ENCODE assay signal across 14 cellular contexts in the genomic region with DNA sequence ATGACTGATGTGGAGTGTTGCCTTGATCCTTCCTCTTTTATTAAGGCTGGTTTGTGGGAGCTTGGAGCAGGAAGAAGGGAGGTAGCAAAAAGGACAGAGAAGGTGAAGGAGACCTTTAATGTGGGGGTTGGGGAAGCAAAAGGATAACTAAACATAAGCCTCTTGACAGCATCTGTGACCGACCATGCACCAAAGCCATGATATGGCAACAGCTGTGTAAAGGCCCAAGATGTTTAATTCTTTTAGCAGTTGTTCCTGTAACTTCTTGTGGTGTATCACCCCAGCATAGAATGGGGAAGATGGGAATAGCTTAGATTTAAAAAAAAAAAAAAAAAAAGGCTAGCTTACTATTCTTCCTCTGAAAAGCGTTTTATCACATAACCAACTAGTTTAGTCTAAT.
DNase-seq lines count a peak whose midpoint lies in the region; ATAC-seq and TF ChIP-seq lines count a peak whose summit lies in the region.
"Had no signal": no experiment of that assay in that cellular context is flagged by ENCODE, and none has a peak within 500 bp of the region (broad histone marks: within the 10 kb centered on the region; RNA-seq: fewer than 3 reads in every experiment).

No MANE protein-coding gene starts in this region.

- no peaks in the 10 kb centered on the region for H3K9me3 ChIP-seq in heart right ventricle
- no peaks in the 10 kb centered on the region for H3K9me3 ChIP-seq in neutrophil
- no peaks in the 10 kb centered on the region for H3K9me3 ChIP-seq in uterus
- H3K9me3 ChIP-seq in PC-9 (ENCODE audit: insufficient read depth, low read depth): no peaks in the 10 kb centered on the region
- H3K9me3 ChIP-seq in right lobe of liver: no peaks in the 10 kb centered on the region
- no peaks in the 10 kb centered on the region for H3K9me3 ChIP-seq in thyroid gland
- H3K9me3 ChIP-seq: BLaER1 had no signal

- H3K27me3 ChIP-seq in heart right ventricle: no peaks in the 10 kb centered on the region
- no peaks in the 10 kb centered on the region for H3K27me3 ChIP-seq in neutrophil
- H3K27me3 ChIP-seq in uterus: no peaks in the 10 kb centered on the region
- H3K27me3 ChIP-seq in PC-9 (ENCODE audit: insufficient read depth, low read depth): no peaks in the 10 kb centered on the region
- no peaks in the 10 kb centered on the region for H3K27me3 ChIP-seq in right lobe of liver
- H3K27me3 ChIP-seq in thyroid gland: no peaks in the 10 kb centered on the region
- H3K27me3 ChIP-seq: BLaER1 had no signal

- H3K36me3 ChIP-seq in heart right ventricle (peaks cover 0 to 70% (median 7%) of the 10 kb centered on the region in 9 donors), neutrophil (peaks cover 78% of the 10 kb centered on the region), uterus (no peaks in the 10 kb centered on the region), PC-9 (ENCODE audit: low read depth) (no peaks in the 10 kb centered on the region), right lobe of liver (peaks cover 0 to 11% (median 0%) of the 10 kb centered on the region in 4 donors), thyroid gland (peaks cover 2 to 10% of the 10 kb centered on the region in 2 donors)

- no peaks in the 10 kb centered on the region for H3K9me3 Mint-ChIP-seq in dendritic cell treated with granulocyte-macrophage colony-stimulating factor and Interleukin-4, amounts not matched to agents 40 ng/mL and 50 ng/mL, for 4 days

- POLR2A ChIA-PET in PC-9 (lab: Charles Lee; ENCODE audit: unreplicated experiment): no interaction called here

- peaks cover 37% of the 10 kb centered on the region for H3K4me1 Mint-ChIP-seq in dendritic cell treated with granulocyte-macrophage colony-stimulating factor and Interleukin-4, amounts not matched to agents 40 ng/mL and 50 ng/mL, for 4 days (ENCODE audit: low read depth)

- TF ChIP-seq CTCF in heart right ventricle (IDR thresholded peaks at IDR 0.05) (no peak), neutrophil (IDR thresholded peaks at IDR 0.05) (no peak), uterus (IDR thresholded peaks at IDR 0.05) (no peak), PC-9 (conservative IDR thresholded peaks at IDR 0.05) (no peak), right lobe of liver (IDR thresholded peaks at IDR 0.05) (no peak), thyroid gland (IDR thresholded peaks at IDR 0.05) (no peak)

- H3K4me2 ChIP-seq in PC-9: no peak overlapping the region
- H3K4me2 ChIP-seq: BLaER1 had no signal

- no peaks in the 10 kb centered on the region for H3K27me3 Mint-ChIP-seq in dendritic cell treated with granulocyte-macrophage colony-stimulating factor and Interleukin-4, amounts not matched to agents 40 ng/mL and 50 ng/mL, for 4 days

- TF ChIP-seq POLR2A in uterus (IDR thresholded peaks at IDR 0.05) (no peak), right lobe of liver (IDR thresholded peaks at IDR 0.05) (no peak), thyroid gland (IDR thresholded peaks at IDR 0.05) (no peak)

- H3F3A ChIP-seq in PC-9 (ENCODE audit: insufficient read depth, low read depth): peaks cover 4% of the 10 kb centered on the region; the same call in 1 of the 2 replicates

- peak in 1 of 8 donors; percentile 12 for ATAC-seq in heart right ventricle
- no peak for ATAC-seq in right lobe of liver

- H3K4me3 ChIP-seq in heart right ventricle: no peak overlapping the region
- H3K4me3 ChIP-seq in neutrophil (ENCODE audit: low read depth in 1 of 2, low read length in 1 of 2): no peak overlapping the region
- no peak overlapping the region for H3K4me3 ChIP-seq in uterus
- H3K4me3 ChIP-seq in PC-9: no peak overlapping the region
- no peak overlapping the region for H3K4me3 ChIP-seq in right lobe of liver
- H3K4me3 ChIP-seq in thyroid gland (replicated peaks in 1 of 3): no peak overlapping the region
- H3K4me3 ChIP-seq: BLaER1 had no signal

- intact Hi-C loops in heart right ventricle (cut with DNase I): no loop called here
- intact Hi-C loops in cardiac septum (cut with DNase I): no loop called here
- intact Hi-C loops in dendritic cell treated with granulocyte-macrophage colony-stimulating factor and Interleukin-4, amounts not matched to agents 40 ng/mL and 50 ng/mL, for 4 days (cut with micrococcal nuclease): no loop called here
- intact Hi-C loops in uterus (cut with DNase I; ENCODE audit: low total_unique reads): no loop called here
- intact Hi-C loops in PC-9 (cut with micrococcal nuclease; ENCODE audit: unreplicated experiment): no loop called here
- intact Hi-C loops in right lobe of liver (cut with DNase I): no loop called here
- intact Hi-C loops in thyroid gland (cut with DNase I): no loop called here

- no peak overlapping the region for H2AFZ ChIP-seq in PC-9

- no peaks in the 10 kb centered on the region for H3K9me2 ChIP-seq in PC-9 (ENCODE audit: insufficient read depth)

- H3K27ac Mint-ChIP-seq in dendritic cell treated with granulocyte-macrophage colony-stimulating factor and Interleukin-4, amounts not matched to agents 40 ng/mL and 50 ng/mL, for 4 days: peak overlapping the region; percentile 78

- no TSS peak for BruUV-seq in PC-9 (replicated peaks; lab: Mats Ljungman, UMichigan)

- no peak overlapping the region for H3K4me3 Mint-ChIP-seq in dendritic cell treated with granulocyte-macrophage colony-stimulating factor and Interleukin-4, amounts not matched to agents 40 ng/mL and 50 ng/mL, for 4 days

- DNase-seq in heart right ventricle (no peak), cardiac septum (ENCODE audit: low spot score) (no peak), uterus (no peak), PC-9 (no peak), right lobe of liver (no peak), thyroid gland (no peak)
- DNase-seq: 8988T, H7, KBM-7, NCI-H1092 treated with DMSO at 0.1 percent for 48 hours, NCI-H1694 treated with DMSO at 0.1 percent for 48 hours had no signal

- 77 to 83% methylated on average over 2 of the region's 2 CpGs for WGBS in heart right ventricle, 2 donors
- 83% methylated on average over 1 of the region's 2 CpGs for WGBS in right lobe of liver (ENCODE audit: insufficient coverage, low coverage, low lambda C conversion rate, missing lambda C conversion rate)
- WGBS in thyroid gland, 2 donors: 94 to 96% methylated on average over 2 of the region's 2 CpGs

- peak overlapping the region in 6 of 10 donors; percentile 31 to 81 (median 66) for H3K27ac ChIP-seq in heart right ventricle
- H3K27ac ChIP-seq in neutrophil: peak overlapping the region; percentile 35
- peak overlapping the region; percentile 28 to 66 for H3K27ac ChIP-seq in uterus
- no peak overlapping the region for H3K27ac ChIP-seq in PC-9
- H3K27ac ChIP-seq in right lobe of liver: no peak overlapping the region
- no peak overlapping the region for H3K27ac ChIP-seq in thyroid gland
- H3K27ac ChIP-seq: BLaER1 had no signal

- H3K36me3 Mint-ChIP-seq in dendritic cell treated with granulocyte-macrophage colony-stimulating factor and Interleukin-4, amounts not matched to agents 40 ng/mL and 50 ng/mL, for 4 days (ENCODE audit: low read depth): peaks cover 48% of the 10 kb centered on the region

- H3K79me2 ChIP-seq in PC-9 (ENCODE audit: low read depth): peaks cover 5% of the 10 kb centered on the region; the same call in 1 of the 2 replicates

- CTCF ChIA-PET in PC-9 (lab: Charles Lee): interaction anchor here (0.6 kb wide), 1 partner anchor 71 kb away, joined by 3 read pairs; no protein-coding TSS in a partner anchor

- peaks cover 13 to 74% (median 50%) of the 10 kb centered on the region in 9 donors for H3K4me1 ChIP-seq in heart right ventricle
- H3K4me1 ChIP-seq in neutrophil (ENCODE audit: control insufficient read depth in 1 of 2, insufficient read depth in 1 of 2, low read depth in 1 of 2, low read length in 1 of 2): no peaks in the 10 kb centered on the region
- peaks cover 0 to 4% of the 10 kb centered on the region in 2 donors for H3K4me1 ChIP-seq in uterus
- no peaks in the 10 kb centered on the region for H3K4me1 ChIP-seq in PC-9 (replicated peaks; ENCODE audit: insufficient read depth)
- H3K4me1 ChIP-seq in right lobe of liver: peaks cover 0 to 9% (median 4%) of the 10 kb centered on the region in 4 donors
- H3K4me1 ChIP-seq in thyroid gland: peaks cover 0 to 12% of the 10 kb centered on the region in 2 donors

- no peaks in the 10 kb centered on the region; the same call in 1 of the 2 replicates for H4K20me1 ChIP-seq in PC-9 (ENCODE audit: insufficient read depth)

Comparison
In these comparisons a context has a peak if more than half of its experiments do, and no peak if none do; other contexts are left out.
1. H3K27ac ChIP-seq: peak in heart right ventricle (6 of 10), neutrophil (single experiment) and uterus (2 of 2); none in PC-9 (single experiment), right lobe of liver (0 of 3) and thyroid gland (0 of 3).